ENCODE assay signal across 12 cellular contexts in the genomic region with DNA sequence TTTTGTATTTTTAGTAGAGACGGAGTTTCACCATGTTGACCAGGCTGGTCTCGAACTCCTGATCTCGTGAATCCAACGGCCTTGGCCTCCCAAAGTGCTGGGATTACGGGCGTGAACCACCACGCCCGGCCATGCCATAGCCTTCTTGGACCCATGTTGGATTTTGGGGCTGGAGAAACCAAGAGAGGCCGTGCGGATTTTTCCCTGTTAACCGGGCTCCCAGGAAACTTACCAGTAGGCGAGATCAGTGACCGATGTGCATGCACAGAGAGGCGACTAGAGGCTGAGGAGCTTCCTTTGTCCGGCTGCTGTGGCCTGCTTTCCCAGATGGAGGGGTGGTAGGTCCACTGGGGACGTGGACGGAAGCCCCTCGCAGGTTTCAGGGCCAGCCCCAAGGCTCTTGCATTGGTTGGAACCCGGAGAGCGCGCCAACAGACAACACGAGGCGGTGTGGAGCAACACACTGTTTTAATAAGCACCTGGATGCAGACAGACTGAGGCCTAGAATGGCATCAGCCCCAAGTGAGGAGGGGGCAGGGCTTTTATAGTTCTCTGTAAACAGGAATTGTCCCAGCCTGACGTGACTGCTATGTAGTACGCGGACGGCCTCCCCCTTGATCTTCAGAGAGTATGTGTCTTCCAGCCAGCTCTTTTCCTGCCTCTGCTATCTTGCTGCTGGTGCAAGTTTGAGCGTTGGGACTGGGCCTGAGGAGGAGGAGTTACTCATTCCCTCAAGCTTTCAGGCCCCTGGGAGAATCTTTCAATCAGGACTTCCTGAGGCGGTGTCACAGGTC. TPM values are rescaled to one million over a fixed set of nuclear protein-coding genes. Genes with fewer than 3 reads are reported as not detected.
DNase-seq lines count a peak whose midpoint lies in the region; ATAC-seq and TF ChIP-seq lines count a peak whose summit lies in the region.
"Had no signal": no experiment of that assay in that cellular context is flagged by ENCODE, and none has a peak within 500 bp of the region (broad histone marks: within the 10 kb centered on the region; RNA-seq: fewer than 3 reads in every experiment).

ERVH48-1 (minus strand) TSS at position 517 of the 794 bp plus-strand sequence. CDS start 6,624 bp downstream, outside the sequence.

- peak within 1 kb of the TSS; percentile 58 for H3K4me2 ChIP-seq in DND-41 (ENCODE audit: insufficient read depth, low read length)
- no peak within 1 kb of the TSS for H3K4me2 ChIP-seq in IMR-90 (ENCODE audit: low read depth, low read length)

- peak within 1 kb of the TSS; percentile 44 for H3K9ac ChIP-seq in DND-41 (ENCODE audit: low read depth, low read length)
- H3K9ac ChIP-seq in IMR-90 (ENCODE audit: low read depth, low read length), result no peak within 1 kb of the TSS

- H4K8ac ChIP-seq in IMR-90 (ENCODE audit: low read depth in 2 of 2, low read length in 2 of 2), result peak within 1 kb of the TSS; percentile 89 to 98; a peak in 3 of 4 replicates

- intact Hi-C loops in IMR-90 (cut with micrococcal nuclease), result no loop called here

- H3K36me3 ChIP-seq in DND-41 (ENCODE audit: insufficient read depth, low read length) (no peaks in the 10 kb centered on the region), IMR-90 (ENCODE audit: control insufficient read depth, insufficient read depth, low read length) (no peaks in the 10 kb centered on the region)

- H3K9me3 ChIP-seq in DND-41 (ENCODE audit: insufficient read depth, low read length, severe bottlenecking), result no peaks in the 10 kb centered on the region
- no peaks in the 10 kb centered on the region for H3K9me3 ChIP-seq in IMR-90 (ENCODE audit: control insufficient read depth, insufficient read depth, low read length)

- WGBS in IMR-90 (ENCODE audit: extremely low coverage in 2 of 2, insufficient read length in 1 of 2), 2 experiments, result 92% methylated on average over 16 of the region's 29 CpGs; no CpG with 5 or more reads in 1 of the 2 experiments

- no peaks in the 10 kb centered on the region for H4K20me1 ChIP-seq in DND-41 (ENCODE audit: insufficient read depth, low read length)
- H4K20me1 ChIP-seq in IMR-90 (ENCODE audit: insufficient read depth, low read length), result no peaks in the 10 kb centered on the region

- H4K5ac ChIP-seq in IMR-90 (ENCODE audit: low read depth, low read length), result peak within 1 kb of the TSS; percentile 87; the same call in 1 of the 2 replicates

- no peak within 1 kb of the TSS for H2BK120ac ChIP-seq in IMR-90 (ENCODE audit: low read depth, low read length)

- TF ChIP-seq POLR2A in IMR-90 (IDR thresholded peaks at IDR 0.05; ENCODE audit: low read depth, low read length), result no peak

- H3K9me3 Mint-ChIP-seq in activated naive CD8-positive, alpha-beta T cell treated with anti-CD3 and anti-CD28 coated beads for 36 hours, result no peaks in the 10 kb centered on the region
- no peaks in the 10 kb centered on the region for H3K9me3 Mint-ChIP-seq in mesothelial cell of epicardium

- no peak within 1 kb of the TSS for H3K56ac ChIP-seq in IMR-90 (ENCODE audit: extremely low read depth, insufficient read depth, low read length)

- H3K4me3 Mint-ChIP-seq in activated naive CD8-positive, alpha-beta T cell treated with anti-CD3 and anti-CD28 coated beads for 36 hours, result no peak within 1 kb of the TSS
- H3K4me3 Mint-ChIP-seq in mesothelial cell of epicardium, result peak within 1 kb of the TSS; percentile 39

- H3K18ac ChIP-seq in IMR-90 (ENCODE audit: low read depth, low read length), result no peak within 1 kb of the TSS

- H2AFZ ChIP-seq in DND-41 (ENCODE audit: low read depth, low read length) (peak within 1 kb of the TSS; percentile 72), IMR-90 (replicated peaks; ENCODE audit: low read length, poor library complexity) (no peak within 1 kb of the TSS)

- peaks cover 14% of the 10 kb centered on the region for H3K4me1 Mint-ChIP-seq in activated naive CD8-positive, alpha-beta T cell treated with anti-CD3 and anti-CD28 coated beads for 36 hours
- peaks cover 17% of the 10 kb centered on the region for H3K4me1 Mint-ChIP-seq in mesothelial cell of epicardium

- H2BK5ac ChIP-seq in IMR-90 (ENCODE audit: low read depth, low read length, poor library complexity, severe bottlenecking), result no peak within 1 kb of the TSS

- dilution Hi-C loops in IMR-90 (cut with HindIII; ENCODE audit: low sequenced_read_pairs, unreplicated experiment), result no loop called here

- no peak for TF ChIP-seq RAD21 in IMR-90 (IDR thresholded peaks at IDR 0.05; ENCODE audit: low read length)

- H3K9me1 ChIP-seq in IMR-90 (ENCODE audit: insufficient read depth, low read length), result no peaks in the 10 kb centered on the region

- BruUV-seq in IMR-90 (replicated peaks; lab: Mats Ljungman, UMichigan), result no TSS peak

- no peak within 1 kb of the TSS for H3K14ac ChIP-seq in IMR-90 (replicated peaks; ENCODE audit: low read depth, low read length)

- POLR2A ChIA-PET in IMR-90 (lab: Charles Lee; ENCODE audit: unreplicated experiment), result no interaction called here

- peak within 1 kb of the TSS; percentile 54 for H3K27ac Mint-ChIP-seq in activated naive CD8-positive, alpha-beta T cell treated with anti-CD3 and anti-CD28 coated beads for 36 hours
- peak within 1 kb of the TSS; percentile 87 for H3K27ac Mint-ChIP-seq in mesothelial cell of epicardium

- CTCF ChIA-PET in IMR-90 (lab: Yijun Ruan, JAX), result no interaction called here

- H3K27me3 ChIP-seq in DND-41 (ENCODE audit: insufficient read depth, low read length, poor library complexity), result no peaks in the 10 kb centered on the region
- H3K27me3 ChIP-seq in IMR-90 (ENCODE audit: control insufficient read depth, insufficient read depth, low read length), result no peaks in the 10 kb centered on the region

- peaks cover 2% of the 10 kb centered on the region; the same call in 1 of the 2 replicates for H3K79me2 ChIP-seq in DND-41 (ENCODE audit: insufficient read depth, low read length)

- H2AK9ac ChIP-seq in IMR-90 (replicated peaks; ENCODE audit: low read depth, low read length, poor library complexity), result peak within 1 kb of the TSS; percentile 60

- ATAC-seq in DND-41 (ENCODE audit: insufficient read depth, low read depth) (peak; percentile 41), IMR-90 (ENCODE audit: low read depth) (no peak), HG02798 (IDR thresholded peaks at IDR 0.05; ENCODE audit: poor library complexity, unreplicated experiment) (no peak)

- H3K36me3 Mint-ChIP-seq in activated naive CD8-positive, alpha-beta T cell treated with anti-CD3 and anti-CD28 coated beads for 36 hours, result no peaks in the 10 kb centered on the region
- H3K36me3 Mint-ChIP-seq in mesothelial cell of epicardium, result peaks cover 2% of the 10 kb centered on the region

- no peaks in the 10 kb centered on the region for H3K27me3 Mint-ChIP-seq in activated naive CD8-positive, alpha-beta T cell treated with anti-CD3 and anti-CD28 coated beads for 36 hours
- no peaks in the 10 kb centered on the region for H3K27me3 Mint-ChIP-seq in mesothelial cell of epicardium (ENCODE audit: low read depth)

- H3K23ac ChIP-seq in IMR-90 (ENCODE audit: low read depth, low read length), result no peak within 1 kb of the TSS

- TF ChIP-seq CTCF in DND-41 (IDR thresholded peaks at IDR 0.05; ENCODE audit: borderline replicate concordance, extremely low read depth, low read length, poor library complexity, severe bottlenecking) (no peak), IMR-90 (conservative IDR thresholded peaks at IDR 0.05; ENCODE audit: low read depth, low read length) (no peak), mesothelial cell of epicardium (IDR thresholded peaks at IDR 0.05; ENCODE audit: unreplicated experiment) (no peak)

- H2BK15ac ChIP-seq in IMR-90 (ENCODE audit: low read depth, low read length), result peak within 1 kb of the TSS; percentile 34; the same call in 1 of the 3 replicates

- DNase-seq in DND-41, result peak; percentile 72
- DNase-seq in IMR-90, result peak; percentile 11
- DNase-seq in activated naive CD8-positive, alpha-beta T cell treated with anti-CD3 and anti-CD28 coated beads for 36 hours, result no peak
- DNase-seq in mesothelial cell of epicardium (ENCODE audit: low spot score in 2 of 2, unreplicated experiment in 2 of 2), result no peak
- no peak for DNase-seq in SIG-M5 (lab: John Stamatoyannopoulos, UW)
- DNase-seq in NCI-H1417 treated with DMSO at 0.1 percent for 48 hours (lab: John Stamatoyannopoulos, UW), result no peak
- DNase-seq: amniotic stem cell, DMS79 treated with DMSO at 0.1 percent for 48 hours, NCI-H748 treated with DMSO at 0.1 percent for 48 hours had no signal

- in situ Hi-C loops in IMR-90 (cut with MboI; ENCODE audit: low sequenced_read_pairs), result no loop called here

- H3K4me3 ChIP-seq in DND-41 (ENCODE audit: low read depth in 1 of 2, low read length in 2 of 2) (peak within 1 kb of the TSS in 1 of 2 experiments; percentile 47; a peak in 2 of 4 replicates), IMR-90 (ENCODE audit: insufficient read depth, low read depth, low read length) (no peak within 1 kb of the TSS)

- H3K4me1 ChIP-seq in DND-41 (ENCODE audit: insufficient read depth, low read length) (peaks cover 28% of the 10 kb centered on the region), IMR-90 (ENCODE audit: control insufficient read depth, insufficient read depth, low read length) (peaks cover 3% of the 10 kb centered on the region)

- H3K27ac ChIP-seq in DND-41 (ENCODE audit: low read length) (peak within 1 kb of the TSS; percentile 88), IMR-90 (ENCODE audit: insufficient read depth, low read length) (no peak within 1 kb of the TSS)

- peak within 1 kb of the TSS; percentile 75; the same call in 1 of the 2 replicates for H3K4ac ChIP-seq in IMR-90 (ENCODE audit: low read depth, low read length)

- peak within 1 kb of the TSS; percentile 37; the same call in 1 of the 2 replicates for H4K91ac ChIP-seq in IMR-90 (ENCODE audit: insufficient read depth, low read depth, low read length)

- no peaks in the 10 kb centered on the region for H3K79me1 ChIP-seq in IMR-90 (ENCODE audit: low read depth in 1 of 2, low read length in 2 of 2)

- peak within 1 kb of the TSS; percentile 89; the same call in 1 of the 2 replicates for H2AK5ac ChIP-seq in IMR-90 (ENCODE audit: low read depth, low read length)

- H2BK20ac ChIP-seq in IMR-90 (ENCODE audit: low read depth, low read length), result no peak within 1 kb of the TSS

TF ChIP-seq in IMR-90, 13 proteins besides CTCF, POLR2A, EP300 and RAD21 (continues in another document):
- TF ChIP-seq, protein P1, sequence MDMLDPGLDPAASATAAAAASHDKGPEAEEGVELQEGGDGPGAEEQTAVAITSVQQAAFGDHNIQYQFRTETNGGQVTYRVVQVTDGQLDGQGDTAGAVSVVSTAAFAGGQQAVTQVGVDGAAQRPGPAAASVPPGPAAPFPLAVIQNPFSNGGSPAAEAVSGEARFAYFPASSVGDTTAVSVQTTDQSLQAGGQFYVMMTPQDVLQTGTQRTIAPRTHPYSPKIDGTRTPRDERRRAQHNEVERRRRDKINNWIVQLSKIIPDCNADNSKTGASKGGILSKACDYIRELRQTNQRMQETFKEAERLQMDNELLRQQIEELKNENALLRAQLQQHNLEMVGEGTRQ (IDR thresholded peaks at IDR 0.05; ENCODE audit: low read depth, low read length), result no peak

RNA-seq across cellular contexts. Expression of gene ERVH48-1, which starts in this region (rescaled TPM):
- total RNA-seq in IMR-90 (2012; rRNA removed) (under 0.01 TPM in 1 of 2 replicates, not detected in the other), mesothelial cell of epicardium (2.9 to 4.5 TPM (median 4.5 TPM) in 3 replicates)
- polyA plus RNA-seq in IMR-90 (2012; rRNA removed), result not detected in 2 replicates
- not detected in 2 replicates for polyA plus RNA-seq in IMR-90 (2012; cell fraction: cytosol; rRNA removed)
- polyA plus RNA-seq in IMR-90 (2012; cell fraction: nucleus; rRNA removed; ENCODE audit: low replicate concordance), result 0.06 TPM in 1 of 2 replicates, not detected in the other
- total RNA-seq in activated naive CD8-positive, alpha-beta T cell treated with anti-CD3 and anti-CD28 coated beads for 36 hours, result under 1 TPM; 0.23 to 0.32 TPM
- total RNA-seq: kidney epithelial cell, urinary bladder had no signal
- polyA plus RNA-seq: urinary bladder had no signal

Comparison
In these comparisons a context has a peak if more than half of its experiments do, and no peak if none do; other contexts are left out.
1. Peak in DNase-seq in IMR-90; RNA of the gene not detected or under 1 TPM.